Comparison of ENCODE assay signal across 1 cellular context in the genomic region with DNA sequence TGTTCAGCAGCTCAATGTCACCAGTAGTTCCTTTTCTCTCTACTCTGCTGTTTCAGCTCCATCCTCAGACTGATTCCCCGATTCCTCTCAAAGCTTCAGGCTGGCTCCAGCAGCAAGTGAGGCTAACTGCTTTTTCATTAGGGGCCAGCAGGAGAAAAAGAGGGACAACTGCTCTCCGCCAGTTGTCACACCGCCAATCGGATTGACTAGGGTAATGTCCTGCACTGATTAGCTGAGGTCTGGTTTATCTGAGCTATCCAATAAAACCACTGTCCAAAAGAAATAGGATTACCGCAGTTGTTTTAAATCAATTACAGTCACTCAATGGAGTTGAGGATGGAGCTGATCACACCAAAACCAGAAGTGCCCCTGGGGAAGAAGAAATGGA.
TF ChIP-seq lines count a peak whose summit lies in the region.

No MANE protein-coding gene starts in this region.

TF ChIP-seq in GM23338, 12 proteins besides CTCF, POLR2A, EP300 and RAD21:
- TF ChIP-seq CREB1 (CRISPR knock-in tag; IDR thresholded peaks at IDR 0.05; ENCODE audit: low read depth) (no peak), ZNF114 (CRISPR knock-in tag; IDR thresholded peaks at IDR 0.05) (no peak), ZNF331 (CRISPR knock-in tag; IDR thresholded peaks at IDR 0.05; ENCODE audit: low read depth) (no peak), EZH2phosphoT487 (IDR thresholded peaks at IDR 0.05; ENCODE audit: unreplicated experiment) (no peak), STAT1 (IDR thresholded peaks at IDR 0.05; ENCODE audit: unreplicated experiment) (no peak), POLR2AphosphoS5 (IDR thresholded peaks at IDR 0.05; ENCODE audit: low read depth) (no peak), NANOG (IDR thresholded peaks at IDR 0.05; ENCODE audit: borderline replicate concordance) (no peak), JUNB (IDR thresholded peaks at IDR 0.05; ENCODE audit: unreplicated experiment) (no peak), EZH2 (IDR thresholded peaks at IDR 0.05; ENCODE audit: low read depth, unreplicated experiment) (no peak)
- TF ChIP-seq, protein P1, sequence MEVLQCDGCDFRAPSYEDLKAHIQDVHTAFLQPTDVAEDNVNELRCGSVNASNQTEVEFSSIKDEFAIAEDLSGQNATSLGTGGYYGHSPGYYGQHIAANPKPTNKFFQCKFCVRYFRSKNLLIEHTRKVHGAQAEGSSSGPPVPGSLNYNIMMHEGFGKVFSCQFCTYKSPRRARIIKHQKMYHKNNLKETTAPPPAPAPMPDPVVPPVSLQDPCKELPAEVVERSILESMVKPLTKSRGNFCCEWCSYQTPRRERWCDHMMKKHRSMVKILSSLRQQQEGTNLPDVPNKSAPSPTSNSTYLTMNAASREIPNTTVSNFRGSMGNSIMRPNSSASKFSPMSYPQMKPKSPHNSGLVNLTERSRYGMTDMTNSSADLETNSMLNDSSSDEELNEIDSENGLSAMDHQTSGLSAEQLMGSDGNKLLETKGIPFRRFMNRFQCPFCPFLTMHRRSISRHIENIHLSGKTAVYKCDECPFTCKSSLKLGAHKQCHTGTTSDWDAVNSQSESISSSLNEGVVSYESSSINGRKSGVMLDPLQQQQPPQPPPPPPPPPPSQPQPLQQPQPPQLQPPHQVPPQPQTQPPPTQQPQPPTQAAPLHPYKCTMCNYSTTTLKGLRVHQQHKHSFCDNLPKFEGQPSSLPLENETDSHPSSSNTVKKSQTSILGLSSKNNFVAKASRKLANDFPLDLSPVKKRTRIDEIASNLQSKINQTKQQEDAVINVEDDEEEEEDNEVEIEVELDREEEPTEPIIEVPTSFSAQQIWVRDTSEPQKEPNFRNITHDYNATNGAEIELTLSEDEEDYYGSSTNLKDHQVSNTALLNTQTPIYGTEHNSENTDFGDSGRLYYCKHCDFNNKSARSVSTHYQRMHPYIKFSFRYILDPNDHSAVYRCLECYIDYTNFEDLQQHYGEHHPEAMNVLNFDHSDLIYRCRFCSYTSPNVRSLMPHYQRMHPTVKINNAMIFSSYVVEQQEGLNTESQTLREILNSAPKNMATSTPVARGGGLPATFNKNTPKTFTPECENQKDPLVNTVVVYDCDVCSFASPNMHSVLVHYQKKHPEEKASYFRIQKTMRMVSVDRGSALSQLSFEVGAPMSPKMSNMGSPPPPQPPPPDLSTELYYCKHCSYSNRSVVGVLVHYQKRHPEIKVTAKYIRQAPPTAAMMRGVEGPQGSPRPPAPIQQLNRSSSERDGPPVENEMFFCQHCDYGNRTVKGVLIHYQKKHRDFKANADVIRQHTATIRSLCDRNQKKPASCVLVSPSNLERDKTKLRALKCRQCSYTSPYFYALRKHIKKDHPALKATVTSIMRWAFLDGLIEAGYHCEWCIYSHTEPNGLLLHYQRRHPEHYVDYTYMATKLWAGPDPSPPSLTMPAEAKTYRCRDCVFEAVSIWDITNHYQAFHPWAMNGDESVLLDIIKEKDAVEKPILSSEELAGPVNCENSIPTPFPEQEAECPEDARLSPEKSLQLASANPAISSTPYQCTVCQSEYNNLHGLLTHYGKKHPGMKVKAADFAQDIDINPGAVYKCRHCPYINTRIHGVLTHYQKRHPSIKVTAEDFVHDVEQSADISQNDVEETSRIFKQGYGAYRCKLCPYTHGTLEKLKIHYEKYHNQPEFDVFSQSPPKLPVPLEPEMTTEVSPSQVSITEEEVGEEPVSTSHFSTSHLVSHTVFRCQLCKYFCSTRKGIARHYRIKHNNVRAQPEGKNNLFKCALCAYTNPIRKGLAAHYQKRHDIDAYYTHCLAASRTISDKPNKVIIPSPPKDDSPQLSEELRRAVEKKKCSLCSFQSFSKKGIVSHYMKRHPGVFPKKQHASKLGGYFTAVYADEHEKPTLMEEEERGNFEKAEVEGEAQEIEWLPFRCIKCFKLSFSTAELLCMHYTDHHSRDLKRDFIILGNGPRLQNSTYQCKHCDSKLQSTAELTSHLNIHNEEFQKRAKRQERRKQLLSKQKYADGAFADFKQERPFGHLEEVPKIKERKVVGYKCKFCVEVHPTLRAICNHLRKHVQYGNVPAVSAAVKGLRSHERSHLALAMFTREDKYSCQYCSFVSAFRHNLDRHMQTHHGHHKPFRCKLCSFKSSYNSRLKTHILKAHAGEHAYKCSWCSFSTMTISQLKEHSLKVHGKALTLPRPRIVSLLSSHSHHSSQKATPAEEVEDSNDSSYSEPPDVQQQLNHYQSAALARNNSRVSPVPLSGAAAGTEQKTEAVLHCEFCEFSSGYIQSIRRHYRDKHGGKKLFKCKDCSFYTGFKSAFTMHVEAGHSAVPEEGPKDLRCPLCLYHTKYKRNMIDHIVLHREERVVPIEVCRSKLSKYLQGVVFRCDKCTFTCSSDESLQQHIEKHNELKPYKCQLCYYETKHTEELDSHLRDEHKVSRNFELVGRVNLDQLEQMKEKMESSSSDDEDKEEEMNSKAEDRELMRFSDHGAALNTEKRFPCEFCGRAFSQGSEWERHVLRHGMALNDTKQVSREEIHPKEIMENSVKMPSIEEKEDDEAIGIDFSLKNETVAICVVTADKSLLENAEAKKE (CRISPR knock-in tag; IDR thresholded peaks at IDR 0.05), result no peak
- TF ChIP-seq, protein P2, sequence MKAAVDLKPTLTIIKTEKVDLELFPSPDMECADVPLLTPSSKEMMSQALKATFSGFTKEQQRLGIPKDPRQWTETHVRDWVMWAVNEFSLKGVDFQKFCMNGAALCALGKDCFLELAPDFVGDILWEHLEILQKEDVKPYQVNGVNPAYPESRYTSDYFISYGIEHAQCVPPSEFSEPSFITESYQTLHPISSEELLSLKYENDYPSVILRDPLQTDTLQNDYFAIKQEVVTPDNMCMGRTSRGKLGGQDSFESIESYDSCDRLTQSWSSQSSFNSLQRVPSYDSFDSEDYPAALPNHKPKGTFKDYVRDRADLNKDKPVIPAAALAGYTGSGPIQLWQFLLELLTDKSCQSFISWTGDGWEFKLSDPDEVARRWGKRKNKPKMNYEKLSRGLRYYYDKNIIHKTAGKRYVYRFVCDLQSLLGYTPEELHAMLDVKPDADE (IDR thresholded peaks at IDR 0.05), result no peak
- TF ChIP-seq, protein P3, sequence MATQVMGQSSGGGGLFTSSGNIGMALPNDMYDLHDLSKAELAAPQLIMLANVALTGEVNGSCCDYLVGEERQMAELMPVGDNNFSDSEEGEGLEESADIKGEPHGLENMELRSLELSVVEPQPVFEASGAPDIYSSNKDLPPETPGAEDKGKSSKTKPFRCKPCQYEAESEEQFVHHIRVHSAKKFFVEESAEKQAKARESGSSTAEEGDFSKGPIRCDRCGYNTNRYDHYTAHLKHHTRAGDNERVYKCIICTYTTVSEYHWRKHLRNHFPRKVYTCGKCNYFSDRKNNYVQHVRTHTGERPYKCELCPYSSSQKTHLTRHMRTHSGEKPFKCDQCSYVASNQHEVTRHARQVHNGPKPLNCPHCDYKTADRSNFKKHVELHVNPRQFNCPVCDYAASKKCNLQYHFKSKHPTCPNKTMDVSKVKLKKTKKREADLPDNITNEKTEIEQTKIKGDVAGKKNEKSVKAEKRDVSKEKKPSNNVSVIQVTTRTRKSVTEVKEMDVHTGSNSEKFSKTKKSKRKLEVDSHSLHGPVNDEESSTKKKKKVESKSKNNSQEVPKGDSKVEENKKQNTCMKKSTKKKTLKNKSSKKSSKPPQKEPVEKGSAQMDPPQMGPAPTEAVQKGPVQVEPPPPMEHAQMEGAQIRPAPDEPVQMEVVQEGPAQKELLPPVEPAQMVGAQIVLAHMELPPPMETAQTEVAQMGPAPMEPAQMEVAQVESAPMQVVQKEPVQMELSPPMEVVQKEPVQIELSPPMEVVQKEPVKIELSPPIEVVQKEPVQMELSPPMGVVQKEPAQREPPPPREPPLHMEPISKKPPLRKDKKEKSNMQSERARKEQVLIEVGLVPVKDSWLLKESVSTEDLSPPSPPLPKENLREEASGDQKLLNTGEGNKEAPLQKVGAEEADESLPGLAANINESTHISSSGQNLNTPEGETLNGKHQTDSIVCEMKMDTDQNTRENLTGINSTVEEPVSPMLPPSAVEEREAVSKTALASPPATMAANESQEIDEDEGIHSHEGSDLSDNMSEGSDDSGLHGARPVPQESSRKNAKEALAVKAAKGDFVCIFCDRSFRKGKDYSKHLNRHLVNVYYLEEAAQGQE (IDR thresholded peaks at IDR 0.05; ENCODE audit: unreplicated experiment), result no peak
